Comparison of ENCODE assay signal across 28 cellular contexts in the genomic region with DNA sequence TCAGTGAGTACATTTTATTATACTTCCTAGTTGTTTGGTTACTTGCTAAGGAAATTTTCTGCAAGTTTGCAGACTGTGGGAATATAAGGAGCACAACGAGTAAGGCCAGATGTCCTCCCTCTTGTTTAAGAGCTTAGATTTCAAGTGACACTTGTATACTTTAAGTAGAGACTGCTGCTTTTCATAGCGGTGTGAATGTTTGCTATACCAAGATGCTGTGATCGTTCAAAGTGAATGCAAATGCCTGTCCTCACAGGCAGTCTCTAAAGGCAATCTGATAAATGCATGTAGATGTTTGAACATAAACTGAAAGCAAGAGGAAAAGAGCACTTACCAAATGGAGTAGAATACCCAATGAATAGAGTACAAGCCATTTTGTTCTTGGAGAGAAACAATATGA.
"Had no signal": no experiment of that assay in that cellular context is flagged by ENCODE, and none has a peak within 500 bp of the region (broad histone marks: within the 10 kb centered on the region; RNA-seq: fewer than 3 reads in every experiment).

No MANE protein-coding gene starts in this region.

- H3K4me3 ChIP-seq: colonic mucosa, esophagus muscularis mucosa, gastrocnemius medialis, lower lobe of right lung, sigmoid colon, smooth muscle cell, stomach, testis, uterus had no signal

- H3K27ac Mint-ChIP-seq: activated B cell treated with CpG ODN at 0.5 μM for 24 hours; activated CD4-positive, alpha-beta T cell treated with anti-CD3 and anti-CD28 coated beads for 36 hours; activated naive CD4-positive, alpha-beta T cell treated with anti-CD3 and anti-CD28 coated beads for 36 hours; activated naive CD8-positive, alpha-beta T cell treated with anti-CD3 and anti-CD28 coated beads, Interleukin-2, amount 10 ng/mL, durations not matched to agents 7 days and 5 days; activated T-cell treated with anti-CD3 and anti-CD28 coated beads, Interleukin-2, amount 50 U/mL, for 72 hours; naive B cell; progenitor cell of endocrine pancreas; stimulated activated memory B cell treated with anti-CD40 and anti-IgM and Interleukin-4, amounts not matched to agents 10 μg/mL and 1 μg/mL and 100 μg/mL, for 72 hours had no signal

- H3K27me3 ChIP-seq: colonic mucosa, esophagus muscularis mucosa, gastrocnemius medialis, sigmoid colon, stomach, testis, uterus had no signal

- DNase-seq: activated B cell treated with CpG ODN at 0.5 μM for 24 hours; activated CD4-positive, alpha-beta T cell treated with anti-CD3 and anti-CD28 coated beads for 36 hours; activated CD4-positive, alpha-beta T cell treated with anti-CD3 and anti-CD28 coated beads, Interleukin-2, amount 50 U/mL, for 48 hours; activated effector memory CD4-positive, alpha-beta T cell treated with Interleukin-2 at 50 U/mL for 16 hours; activated naive CD4-positive, alpha-beta T cell treated with anti-CD3 and anti-CD28 coated beads for 36 hours; activated naive CD8-positive, alpha-beta T cell treated with anti-CD3 and anti-CD28 coated beads, Interleukin-2, amount 10 ng/mL, durations not matched to agents 7 days and 5 days; activated T-cell treated with anti-CD3 and anti-CD28 coated beads, Interleukin-2, amount 50 U/mL, for 72 hours; amygdala; colonic mucosa; gastrocnemius medialis; hypothalamus; left cardiac atrium; lower lobe of right lung; naive B cell; retina; sigmoid colon; stimulated activated CD4-positive, alpha-beta T cell treated with anti-CD3 and anti-CD28 coated beads, Interleukin-15, amount 100 ng/mL, for 24 hours; stomach; T1000; testis; uterus had no signal

- H3K36me3 ChIP-seq: colonic mucosa, esophagus muscularis mucosa, gastrocnemius medialis, lower lobe of right lung, sigmoid colon, stomach, uterus had no signal

- H3K9me3 Mint-ChIP-seq: activated B cell treated with CpG ODN at 0.5 μM for 24 hours had no signal

- H3K27me3 Mint-ChIP-seq: activated B cell treated with CpG ODN at 0.5 μM for 24 hours; activated CD4-positive, alpha-beta T cell treated with anti-CD3 and anti-CD28 coated beads for 36 hours; naive B cell; progenitor cell of endocrine pancreas; stimulated activated memory B cell treated with anti-CD40 and anti-IgM and Interleukin-4, amounts not matched to agents 10 μg/mL and 1 μg/mL and 100 μg/mL, for 72 hours had no signal

- FAIRE-seq: bronchial epithelial cell, islet of Langerhans had no signal

- H3K4me1 Mint-ChIP-seq: activated B cell treated with CpG ODN at 0.5 μM for 24 hours; stimulated activated memory B cell treated with anti-CD40 and anti-IgM and Interleukin-4, amounts not matched to agents 10 μg/mL and 1 μg/mL and 100 μg/mL, for 72 hours had no signal

- H3K27ac ChIP-seq: colonic mucosa, esophagus muscularis mucosa, gastrocnemius medialis, lower lobe of right lung, sigmoid colon, stomach, testis, uterus had no signal

- H3K36me3 Mint-ChIP-seq: activated naive CD8-positive, alpha-beta T cell treated with anti-CD3 and anti-CD28 coated beads, Interleukin-2, amount 10 ng/mL, durations not matched to agents 7 days and 5 days; naive B cell had no signal

- ATAC-seq: activated CD4-positive, alpha-beta T cell treated with anti-CD3 and anti-CD28 coated beads for 36 hours; activated T-cell treated with anti-CD3 and anti-CD28 coated beads, Interleukin-2, amount 50 U/mL, for 72 hours; gastrocnemius medialis; left cardiac atrium; lower lobe of right lung; stimulated activated memory B cell treated with anti-CD40 and anti-IgM and Interleukin-4, amounts not matched to agents 10 μg/mL and 1 μg/mL and 100 μg/mL, for 72 hours had no signal

- H3K4me2 ChIP-seq: smooth muscle cell had no signal

- H3K9me3 ChIP-seq: colonic mucosa, esophagus muscularis mucosa, gastrocnemius medialis, lower lobe of right lung, sigmoid colon, stomach, testis, uterus had no signal

- H3K4me1 ChIP-seq: colonic mucosa, esophagus muscularis mucosa, gastrocnemius medialis, lower lobe of right lung, sigmoid colon, stomach, testis, uterus had no signal

- H3K4me3 Mint-ChIP-seq: activated B cell treated with CpG ODN at 0.5 μM for 24 hours; activated CD4-positive, alpha-beta T cell treated with anti-CD3 and anti-CD28 coated beads for 36 hours; activated naive CD4-positive, alpha-beta T cell treated with anti-CD3 and anti-CD28 coated beads for 36 hours; activated naive CD8-positive, alpha-beta T cell treated with anti-CD3 and anti-CD28 coated beads, Interleukin-2, amount 10 ng/mL, durations not matched to agents 7 days and 5 days; activated T-cell treated with anti-CD3 and anti-CD28 coated beads, Interleukin-2, amount 50 U/mL, for 72 hours; naive B cell; neural crest cell; stimulated activated memory B cell treated with anti-CD40 and anti-IgM and Interleukin-4, amounts not matched to agents 10 μg/mL and 1 μg/mL and 100 μg/mL, for 72 hours had no signal
